ENCODE assay signal across 1 cellular context in the genomic region with DNA sequence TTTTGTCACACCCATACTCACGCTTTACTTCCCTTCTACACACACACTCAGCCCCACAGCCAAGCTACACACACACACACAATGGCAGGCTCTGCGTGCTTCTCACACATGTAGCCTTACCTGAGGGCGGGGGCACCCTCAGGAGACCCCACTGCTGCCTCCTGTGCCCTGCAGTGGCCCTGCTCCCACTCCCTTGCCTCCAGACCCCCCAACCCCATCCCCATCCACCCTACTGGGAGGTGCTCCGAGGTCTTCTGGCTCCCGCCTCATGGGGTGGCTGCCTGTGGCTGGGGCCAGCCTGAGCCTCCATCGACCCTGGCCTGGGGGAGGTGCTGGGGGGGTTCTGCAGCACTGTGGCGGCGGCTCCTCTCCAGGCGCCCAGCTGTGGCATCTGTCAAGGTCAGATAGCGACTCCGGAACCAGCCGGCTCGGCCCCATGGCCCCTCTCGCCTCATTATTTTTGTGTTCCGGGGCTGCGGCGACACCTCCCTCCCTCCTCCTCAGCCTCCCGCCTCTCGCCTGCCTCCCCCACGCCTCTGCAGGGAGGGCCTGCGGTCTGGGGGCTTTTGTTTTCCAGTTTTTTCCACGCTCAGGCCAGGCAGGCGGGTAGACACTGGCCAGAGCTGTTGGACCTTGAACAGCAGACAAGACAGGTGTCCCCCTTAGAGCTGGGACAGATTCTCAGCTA.
TF ChIP-seq lines count a peak whose summit lies in the region.

No MANE protein-coding gene starts in this region.

TF ChIP-seq in HepG2, 621 proteins besides CTCF, POLR2A, EP300 and RAD21 (continued from another document and continues in another):
- TF ChIP-seq MLLT10 (CRISPR knock-in tag; IDR thresholded peaks at IDR 0.05) = no peak
- TF ChIP-seq ZNF333 (CRISPR knock-in tag; IDR thresholded peaks at IDR 0.05; ENCODE audit: borderline replicate concordance) = no peak
- TF ChIP-seq REL (CRISPR knock-in tag; conservative IDR thresholded peaks at IDR 0.05) = no peak
- no peak for TF ChIP-seq ZNF33B (CRISPR knock-in tag; IDR thresholded peaks at IDR 0.05)
- TF ChIP-seq, protein P1, sequence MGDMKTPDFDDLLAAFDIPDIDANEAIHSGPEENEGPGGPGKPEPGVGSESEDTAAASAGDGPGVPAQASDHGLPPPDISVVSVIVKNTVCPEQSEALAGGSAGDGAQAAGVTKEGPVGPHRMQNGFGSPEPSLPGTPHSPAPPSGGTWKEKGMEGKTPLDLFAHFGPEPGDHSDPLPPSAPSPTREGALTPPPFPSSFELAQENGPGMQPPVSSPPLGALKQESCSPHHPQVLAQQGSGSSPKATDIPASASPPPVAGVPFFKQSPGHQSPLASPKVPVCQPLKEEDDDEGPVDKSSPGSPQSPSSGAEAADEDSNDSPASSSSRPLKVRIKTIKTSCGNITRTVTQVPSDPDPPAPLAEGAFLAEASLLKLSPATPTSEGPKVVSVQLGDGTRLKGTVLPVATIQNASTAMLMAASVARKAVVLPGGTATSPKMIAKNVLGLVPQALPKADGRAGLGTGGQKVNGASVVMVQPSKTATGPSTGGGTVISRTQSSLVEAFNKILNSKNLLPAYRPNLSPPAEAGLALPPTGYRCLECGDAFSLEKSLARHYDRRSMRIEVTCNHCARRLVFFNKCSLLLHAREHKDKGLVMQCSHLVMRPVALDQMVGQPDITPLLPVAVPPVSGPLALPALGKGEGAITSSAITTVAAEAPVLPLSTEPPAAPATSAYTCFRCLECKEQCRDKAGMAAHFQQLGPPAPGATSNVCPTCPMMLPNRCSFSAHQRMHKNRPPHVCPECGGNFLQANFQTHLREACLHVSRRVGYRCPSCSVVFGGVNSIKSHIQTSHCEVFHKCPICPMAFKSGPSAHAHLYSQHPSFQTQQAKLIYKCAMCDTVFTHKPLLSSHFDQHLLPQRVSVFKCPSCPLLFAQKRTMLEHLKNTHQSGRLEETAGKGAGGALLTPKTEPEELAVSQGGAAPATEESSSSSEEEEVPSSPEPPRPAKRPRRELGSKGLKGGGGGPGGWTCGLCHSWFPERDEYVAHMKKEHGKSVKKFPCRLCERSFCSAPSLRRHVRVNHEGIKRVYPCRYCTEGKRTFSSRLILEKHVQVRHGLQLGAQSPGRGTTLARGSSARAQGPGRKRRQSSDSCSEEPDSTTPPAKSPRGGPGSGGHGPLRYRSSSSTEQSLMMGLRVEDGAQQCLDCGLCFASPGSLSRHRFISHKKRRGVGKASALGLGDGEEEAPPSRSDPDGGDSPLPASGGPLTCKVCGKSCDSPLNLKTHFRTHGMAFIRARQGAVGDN (CRISPR knock-in tag; IDR thresholded peaks at IDR 0.05) = peak; percentile 91
- no peak for TF ChIP-seq ETV6 (CRISPR knock-in tag; conservative IDR thresholded peaks at IDR 0.05)
- TF ChIP-seq, protein P2, sequence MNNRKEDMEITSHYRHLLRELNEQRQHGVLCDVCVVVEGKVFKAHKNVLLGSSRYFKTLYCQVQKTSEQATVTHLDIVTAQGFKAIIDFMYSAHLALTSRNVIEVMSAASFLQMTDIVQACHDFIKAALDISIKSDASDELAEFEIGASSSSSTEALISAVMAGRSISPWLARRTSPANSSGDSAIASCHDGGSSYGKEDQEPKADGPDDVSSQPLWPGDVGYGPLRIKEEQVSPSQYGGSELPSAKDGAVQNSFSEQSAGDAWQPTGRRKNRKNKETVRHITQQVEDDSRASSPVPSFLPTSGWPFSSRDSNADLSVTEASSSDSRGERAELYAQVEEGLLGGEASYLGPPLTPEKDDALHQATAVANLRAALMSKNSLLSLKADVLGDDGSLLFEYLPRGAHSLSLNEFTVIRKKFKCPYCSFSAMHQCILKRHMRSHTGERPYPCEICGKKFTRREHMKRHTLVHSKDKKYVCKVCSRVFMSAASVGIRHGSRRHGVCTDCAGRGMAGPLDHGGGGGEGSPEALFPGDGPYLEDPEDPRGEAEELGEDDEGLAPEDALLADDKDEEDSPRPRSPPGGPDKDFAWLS (CRISPR knock-in tag; IDR thresholded peaks at IDR 0.05; ENCODE audit: borderline replicate concordance) = no peak; the same call in 1 of the 2 replicates
- peak; percentile 63; the same call in 1 of the 2 replicates for TF ChIP-seq MYC (CRISPR knock-in tag; IDR thresholded peaks at IDR 0.05; ENCODE audit: borderline replicate concordance)
- peak; percentile 40; the same call in 1 of the 2 replicates for TF ChIP-seq NR2C2 (CRISPR knock-in tag; IDR thresholded peaks at IDR 0.05; ENCODE audit: borderline replicate concordance)
- TF ChIP-seq ZNF746 (CRISPR knock-in tag; IDR thresholded peaks at IDR 0.05) = peak; percentile 95
- TF ChIP-seq, protein P3, sequence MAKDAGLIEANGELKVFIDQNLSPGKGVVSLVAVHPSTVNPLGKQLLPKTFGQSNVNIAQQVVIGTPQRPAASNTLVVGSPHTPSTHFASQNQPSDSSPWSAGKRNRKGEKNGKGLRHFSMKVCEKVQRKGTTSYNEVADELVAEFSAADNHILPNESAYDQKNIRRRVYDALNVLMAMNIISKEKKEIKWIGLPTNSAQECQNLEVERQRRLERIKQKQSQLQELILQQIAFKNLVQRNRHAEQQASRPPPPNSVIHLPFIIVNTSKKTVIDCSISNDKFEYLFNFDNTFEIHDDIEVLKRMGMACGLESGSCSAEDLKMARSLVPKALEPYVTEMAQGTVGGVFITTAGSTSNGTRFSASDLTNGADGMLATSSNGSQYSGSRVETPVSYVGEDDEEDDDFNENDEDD (CRISPR knock-in tag; IDR thresholded peaks at IDR 0.05; ENCODE audit: borderline replicate concordance) = peak; percentile 41; the same call in 1 of the 2 replicates
- no peak for TF ChIP-seq PAF1 (CRISPR knock-in tag; IDR thresholded peaks at IDR 0.05)
- TF ChIP-seq, protein P4, sequence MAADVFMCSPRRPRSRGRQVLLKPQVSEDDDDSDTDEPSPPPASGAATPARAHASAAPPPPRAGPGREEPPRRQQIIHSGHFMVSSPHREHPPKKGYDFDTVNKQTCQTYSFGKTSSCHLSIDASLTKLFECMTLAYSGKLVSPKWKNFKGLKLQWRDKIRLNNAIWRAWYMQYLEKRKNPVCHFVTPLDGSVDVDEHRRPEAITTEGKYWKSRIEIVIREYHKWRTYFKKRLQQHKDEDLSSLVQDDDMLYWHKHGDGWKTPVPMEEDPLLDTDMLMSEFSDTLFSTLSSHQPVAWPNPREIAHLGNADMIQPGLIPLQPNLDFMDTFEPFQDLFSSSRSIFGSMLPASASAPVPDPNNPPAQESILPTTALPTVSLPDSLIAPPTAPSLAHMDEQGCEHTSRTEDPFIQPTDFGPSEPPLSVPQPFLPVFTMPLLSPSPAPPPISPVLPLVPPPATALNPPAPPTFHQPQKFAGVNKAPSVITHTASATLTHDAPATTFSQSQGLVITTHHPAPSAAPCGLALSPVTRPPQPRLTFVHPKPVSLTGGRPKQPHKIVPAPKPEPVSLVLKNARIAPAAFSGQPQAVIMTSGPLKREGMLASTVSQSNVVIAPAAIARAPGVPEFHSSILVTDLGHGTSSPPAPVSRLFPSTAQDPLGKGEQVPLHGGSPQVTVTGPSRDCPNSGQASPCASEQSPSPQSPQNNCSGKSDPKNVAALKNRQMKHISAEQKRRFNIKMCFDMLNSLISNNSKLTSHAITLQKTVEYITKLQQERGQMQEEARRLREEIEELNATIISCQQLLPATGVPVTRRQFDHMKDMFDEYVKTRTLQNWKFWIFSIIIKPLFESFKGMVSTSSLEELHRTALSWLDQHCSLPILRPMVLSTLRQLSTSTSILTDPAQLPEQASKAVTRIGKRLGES (CRISPR knock-in tag; IDR thresholded peaks at IDR 0.05; ENCODE audit: borderline replicate concordance) = no peak
- TF ChIP-seq, protein P5, sequence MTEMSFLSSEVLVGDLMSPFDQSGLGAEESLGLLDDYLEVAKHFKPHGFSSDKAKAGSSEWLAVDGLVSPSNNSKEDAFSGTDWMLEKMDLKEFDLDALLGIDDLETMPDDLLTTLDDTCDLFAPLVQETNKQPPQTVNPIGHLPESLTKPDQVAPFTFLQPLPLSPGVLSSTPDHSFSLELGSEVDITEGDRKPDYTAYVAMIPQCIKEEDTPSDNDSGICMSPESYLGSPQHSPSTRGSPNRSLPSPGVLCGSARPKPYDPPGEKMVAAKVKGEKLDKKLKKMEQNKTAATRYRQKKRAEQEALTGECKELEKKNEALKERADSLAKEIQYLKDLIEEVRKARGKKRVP (CRISPR knock-in tag; IDR thresholded peaks at IDR 0.05) = no peak
- TF ChIP-seq, protein P6, sequence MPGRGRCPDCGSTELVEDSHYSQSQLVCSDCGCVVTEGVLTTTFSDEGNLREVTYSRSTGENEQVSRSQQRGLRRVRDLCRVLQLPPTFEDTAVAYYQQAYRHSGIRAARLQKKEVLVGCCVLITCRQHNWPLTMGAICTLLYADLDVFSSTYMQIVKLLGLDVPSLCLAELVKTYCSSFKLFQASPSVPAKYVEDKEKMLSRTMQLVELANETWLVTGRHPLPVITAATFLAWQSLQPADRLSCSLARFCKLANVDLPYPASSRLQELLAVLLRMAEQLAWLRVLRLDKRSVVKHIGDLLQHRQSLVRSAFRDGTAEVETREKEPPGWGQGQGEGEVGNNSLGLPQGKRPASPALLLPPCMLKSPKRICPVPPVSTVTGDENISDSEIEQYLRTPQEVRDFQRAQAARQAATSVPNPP (CRISPR knock-in tag; IDR thresholded peaks at IDR 0.05) = no peak
- no peak for TF ChIP-seq ZNF878 (CRISPR knock-in tag; IDR thresholded peaks at IDR 0.05)
- no peak for TF ChIP-seq ZNF703 (CRISPR knock-in tag; IDR thresholded peaks at IDR 0.05; ENCODE audit: borderline replicate concordance)
- no peak for TF ChIP-seq KDM4B (CRISPR knock-in tag; IDR thresholded peaks at IDR 0.05)
- no peak for TF ChIP-seq NONO (IDR thresholded peaks at IDR 0.05)
- TF ChIP-seq NONO (CRISPR knock-in tag; conservative IDR thresholded peaks at IDR 0.05) = no peak
- TF ChIP-seq RFXAP (CRISPR knock-in tag; IDR thresholded peaks at IDR 0.05; ENCODE audit: borderline replicate concordance) = no peak
- TF ChIP-seq ZNF556 (CRISPR knock-in tag; IDR thresholded peaks at IDR 0.05; ENCODE audit: borderline replicate concordance) = peak; percentile 60; the same call in 1 of the 2 replicates
- peak; percentile 38; the same call in 1 of the 2 replicates for TF ChIP-seq ZBTB7A (CRISPR knock-in tag; IDR thresholded peaks at IDR 0.05)
- TF ChIP-seq ZNF496 (CRISPR knock-in tag; IDR thresholded peaks at IDR 0.05; ENCODE audit: insufficient replicate concordance) = no peak
- TF ChIP-seq POLR2G (IDR thresholded peaks at IDR 0.05; ENCODE audit: low read depth, low read length) = no peak
- TF ChIP-seq ZNF598 (CRISPR knock-in tag; IDR thresholded peaks at IDR 0.05; ENCODE audit: borderline replicate concordance) = no peak
- TF ChIP-seq ZNF263 (CRISPR knock-in tag; IDR thresholded peaks at IDR 0.05) = peak; percentile 71
- TF ChIP-seq, protein P7, sequence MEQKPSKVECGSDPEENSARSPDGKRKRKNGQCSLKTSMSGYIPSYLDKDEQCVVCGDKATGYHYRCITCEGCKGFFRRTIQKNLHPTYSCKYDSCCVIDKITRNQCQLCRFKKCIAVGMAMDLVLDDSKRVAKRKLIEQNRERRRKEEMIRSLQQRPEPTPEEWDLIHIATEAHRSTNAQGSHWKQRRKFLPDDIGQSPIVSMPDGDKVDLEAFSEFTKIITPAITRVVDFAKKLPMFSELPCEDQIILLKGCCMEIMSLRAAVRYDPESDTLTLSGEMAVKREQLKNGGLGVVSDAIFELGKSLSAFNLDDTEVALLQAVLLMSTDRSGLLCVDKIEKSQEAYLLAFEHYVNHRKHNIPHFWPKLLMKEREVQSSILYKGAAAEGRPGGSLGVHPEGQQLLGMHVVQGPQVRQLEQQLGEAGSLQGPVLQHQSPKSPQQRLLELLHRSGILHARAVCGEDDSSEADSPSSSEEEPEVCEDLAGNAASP (CRISPR knock-in tag; IDR thresholded peaks at IDR 0.05; ENCODE audit: borderline replicate concordance) = peak; percentile 38; the same call in 1 of the 2 replicates
- no peak for TF ChIP-seq ZNF7 (CRISPR knock-in tag; IDR thresholded peaks at IDR 0.05)
- TF ChIP-seq KDM5B (CRISPR knock-in tag; IDR thresholded peaks at IDR 0.05; ENCODE audit: borderline replicate concordance) = peak; percentile 83; the same call in 1 of the 2 replicates
- TF ChIP-seq ZNF883 (CRISPR knock-in tag; IDR thresholded peaks at IDR 0.05; ENCODE audit: not compliant biosample characterization) = peak; percentile 39
- no peak; the same call in 1 of the 2 replicates for TF ChIP-seq HOXA5 (CRISPR knock-in tag; IDR thresholded peaks at IDR 0.05)
- no peak for TF ChIP-seq ZNF234 (CRISPR knock-in tag; conservative IDR thresholded peaks at IDR 0.05)
- TF ChIP-seq ZFY (CRISPR knock-in tag; IDR thresholded peaks at IDR 0.05) = 0 out of 2 replicates have a peak, but pooled peaks have one; percentile 38
- no peak for TF ChIP-seq ZMYM2 (CRISPR knock-in tag; IDR thresholded peaks at IDR 0.05)
- no peak for TF ChIP-seq ZBTB21 (CRISPR knock-in tag; IDR thresholded peaks at IDR 0.05)
- TF ChIP-seq, protein P8, sequence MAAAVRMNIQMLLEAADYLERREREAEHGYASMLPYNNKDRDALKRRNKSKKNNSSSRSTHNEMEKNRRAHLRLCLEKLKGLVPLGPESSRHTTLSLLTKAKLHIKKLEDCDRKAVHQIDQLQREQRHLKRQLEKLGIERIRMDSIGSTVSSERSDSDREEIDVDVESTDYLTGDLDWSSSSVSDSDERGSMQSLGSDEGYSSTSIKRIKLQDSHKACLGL (CRISPR knock-in tag; IDR thresholded peaks at IDR 0.05) = 0 out of 2 replicates have a peak, but pooled peaks have one; percentile 34
- TF ChIP-seq ZNF850 (CRISPR knock-in tag; conservative IDR thresholded peaks at IDR 0.05) = no peak
- TF ChIP-seq ZFX (CRISPR knock-in tag; IDR thresholded peaks at IDR 0.05; ENCODE audit: low read depth) = peak; percentile 59; the same call in 1 of the 2 replicates
- TF ChIP-seq, protein P9, sequence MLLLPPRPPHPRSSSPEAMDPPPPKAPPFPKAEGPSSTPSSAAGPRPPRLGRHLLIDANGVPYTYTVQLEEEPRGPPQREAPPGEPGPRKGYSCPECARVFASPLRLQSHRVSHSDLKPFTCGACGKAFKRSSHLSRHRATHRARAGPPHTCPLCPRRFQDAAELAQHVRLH (CRISPR knock-in tag; IDR thresholded peaks at IDR 0.05; ENCODE audit: borderline replicate concordance, low read depth) = 0 out of 2 replicates have a peak, but pooled peaks have one; percentile 29
- no peak for TF ChIP-seq SP2 (CRISPR knock-in tag; IDR thresholded peaks at IDR 0.05)
- TF ChIP-seq RELA (CRISPR knock-in tag; IDR thresholded peaks at IDR 0.05) = no peak
- peak; percentile 67 for TF ChIP-seq HNF4A (CRISPR knock-in tag; IDR thresholded peaks at IDR 0.05)
- no peak for TF ChIP-seq FOXK2 (IDR thresholded peaks at IDR 0.05)
- peak; percentile 59; the same call in 1 of the 2 replicates for TF ChIP-seq RARA (CRISPR knock-in tag; IDR thresholded peaks at IDR 0.05)
- TF ChIP-seq, protein P10, sequence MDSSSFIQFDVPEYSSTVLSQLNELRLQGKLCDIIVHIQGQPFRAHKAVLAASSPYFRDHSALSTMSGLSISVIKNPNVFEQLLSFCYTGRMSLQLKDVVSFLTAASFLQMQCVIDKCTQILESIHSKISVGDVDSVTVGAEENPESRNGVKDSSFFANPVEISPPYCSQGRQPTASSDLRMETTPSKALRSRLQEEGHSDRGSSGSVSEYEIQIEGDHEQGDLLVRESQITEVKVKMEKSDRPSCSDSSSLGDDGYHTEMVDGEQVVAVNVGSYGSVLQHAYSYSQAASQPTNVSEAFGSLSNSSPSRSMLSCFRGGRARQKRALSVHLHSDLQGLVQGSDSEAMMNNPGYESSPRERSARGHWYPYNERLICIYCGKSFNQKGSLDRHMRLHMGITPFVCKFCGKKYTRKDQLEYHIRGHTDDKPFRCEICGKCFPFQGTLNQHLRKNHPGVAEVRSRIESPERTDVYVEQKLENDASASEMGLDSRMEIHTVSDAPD (CRISPR knock-in tag; IDR thresholded peaks at IDR 0.05) = no peak
- TF ChIP-seq MATR3 (CRISPR knock-in tag; IDR thresholded peaks at IDR 0.05) = no peak
- TF ChIP-seq JUND (CRISPR knock-in tag; IDR thresholded peaks at IDR 0.05) = no peak
